In genomic region chr1:206430031-206430983, GRCh38 we compare ENCODE assay signal across 8 cellular contexts.
A peak's percentile ranks its signal among the peaks of the same experiment; 100 is the strongest.
DNase-seq lines count a peak whose midpoint lies in the region; ATAC-seq lines count a peak whose summit lies in the region.

No MANE protein-coding gene starts in this region.

- no peak overlapping the region for H3K4me3 ChIP-seq in ACC112 (ENCODE audit: low read depth, low read length)
- H3K4me3 ChIP-seq in subcutaneous abdominal adipose tissue (ENCODE audit: low read depth in 1 of 5, low read length in 5 of 5): no peak overlapping the region

- H3K27me3 ChIP-seq in ACC112 (ENCODE audit: insufficient read depth, low read length) (no peaks in the 10 kb centered on the region), subcutaneous abdominal adipose tissue (ENCODE audit: control insufficient read depth in 5 of 5, insufficient read depth in 4 of 5, low read length in 5 of 5) (no peaks in the 10 kb centered on the region)

- in situ Hi-C loops in ACHN (cut with HindIII; ENCODE audit: low pct_ligation_motif_present, low pct_unique_long_range_greater_than_20kb, low sequenced_read_pairs): no loop called here

- DNase-seq in dedifferentiated amniotic fluid mesenchymal stem cell (ENCODE audit: extremely low spot score) (peak; percentile 78), head of caudate nucleus (no peak), ACHN (no peak), CD1c-positive myeloid dendritic cell (ENCODE audit: extremely low spot score) (no peak)

- H3K9ac ChIP-seq in subcutaneous abdominal adipose tissue (ENCODE audit: low read length in 5 of 5): no peak overlapping the region

- H3K36me3 ChIP-seq in ACC112 (ENCODE audit: insufficient read depth, low read length) (peaks cover 15% of the 10 kb centered on the region; the same call in 1 of the 2 replicates), subcutaneous abdominal adipose tissue (ENCODE audit: control insufficient read depth in 5 of 5, insufficient read depth in 5 of 5, low read length in 5 of 5) (peaks cover 24 to 58% (median 27%) of the 10 kb centered on the region in 5 donors)

- H3K27ac ChIP-seq in ACC112 (ENCODE audit: low read depth, low read length) (peak overlapping the region; percentile 35; the same call in 1 of the 2 replicates), subcutaneous abdominal adipose tissue (ENCODE audit: low read depth, low read length) (peak overlapping the region; percentile 76)

- ATAC-seq in GM18909 (IDR thresholded peaks at IDR 0.05; ENCODE audit: poor library complexity, unreplicated experiment) (peak; percentile 93), HG03103 (IDR thresholded peaks at IDR 0.05; ENCODE audit: low read depth, unreplicated experiment) (peak; percentile 97)

- no peaks in the 10 kb centered on the region for H3K9me3 ChIP-seq in subcutaneous abdominal adipose tissue (ENCODE audit: control insufficient read depth in 5 of 5, low read length in 5 of 5)

- no peaks in the 10 kb centered on the region for H3K79me2 ChIP-seq in ACC112 (ENCODE audit: control insufficient read depth, insufficient read depth, low read length, unreplicated experiment)

- intact Hi-C loops in head of caudate nucleus (cut with DNase I): no loop called here

- no peak overlapping the region for H2AFZ ChIP-seq in ACC112 (ENCODE audit: low read length, unreplicated experiment)

- peaks cover 14% of the 10 kb centered on the region for H3K4me1 ChIP-seq in ACC112 (ENCODE audit: control insufficient read depth, insufficient read depth, low read length, unreplicated experiment)
- H3K4me1 ChIP-seq in subcutaneous abdominal adipose tissue (ENCODE audit: control insufficient read depth in 5 of 5, insufficient read depth in 5 of 5, low read length in 5 of 5): peaks cover 0 to 21% (median 11%) of the 10 kb centered on the region in 5 donors
